9 cellular contexts compared by ENCODE assay signal in the genomic region with DNA sequence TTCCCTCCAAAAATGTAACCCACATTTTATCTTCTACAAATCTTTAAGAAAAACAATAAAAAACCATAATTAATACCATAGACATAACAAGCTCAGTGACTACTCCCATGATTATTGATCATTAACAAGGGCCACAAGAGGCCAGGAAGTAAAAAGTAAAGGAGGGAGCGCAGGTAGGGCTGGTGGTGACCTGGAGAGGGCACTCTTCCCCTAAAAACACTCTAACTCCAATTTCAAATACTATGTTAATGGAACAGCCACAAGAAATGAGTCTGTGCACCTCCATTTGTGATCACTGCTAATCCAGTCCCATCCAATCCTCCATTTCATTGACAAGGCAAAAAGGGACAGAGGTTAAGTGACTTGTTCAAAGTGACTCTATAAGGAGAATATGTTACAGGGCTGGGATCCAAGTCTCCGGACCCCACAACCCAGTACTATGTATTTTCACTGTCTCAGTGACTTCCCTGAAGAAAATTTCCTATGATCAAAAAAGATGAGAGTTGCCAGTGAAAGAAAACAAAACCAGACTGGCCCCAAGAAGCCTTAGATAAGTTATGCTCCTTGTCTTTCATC. TPM values are rescaled to one million over a fixed set of nuclear protein-coding genes. Genes with fewer than 3 reads are reported as not detected.
DNase-seq lines count a peak whose midpoint lies in the region; ATAC-seq, FAIRE-seq and TF ChIP-seq lines count a peak whose summit lies in the region.
"Had no signal": no experiment of that assay in that cellular context is flagged by ENCODE, and none has a peak within 500 bp of the region (broad histone marks: within the 10 kb centered on the region; RNA-seq: fewer than 3 reads in every experiment).

No MANE protein-coding gene starts in this region.

- H2AK5ac ChIP-seq in H1 (ENCODE audit: low read depth, low read length): no peak overlapping the region

- no peak overlapping the region for H3K56ac ChIP-seq in H1 (replicated peaks; ENCODE audit: insufficient read length, low read depth, low read length)

- H3K23me2 ChIP-seq in H1 (ENCODE audit: low read depth, low read length): no peaks in the 10 kb centered on the region

- POLR2A ChIA-PET in H1 (lab: Charles Lee; ENCODE audit: partially characterized antibody): interaction anchor here (0.9 kb wide), 1 partner anchor 118 kb away, joined by 3 read pairs; a partner anchor contains a TSS

- H2BK20ac ChIP-seq in H1 (ENCODE audit: low read length): no peak overlapping the region

- H2BK12ac ChIP-seq in H1 (ENCODE audit: low read depth, low read length): no peak overlapping the region

- H3K4me1 Mint-ChIP-seq in activated CD8-positive, alpha-beta memory T cell treated with anti-CD3 and anti-CD28 coated beads, Interleukin-2, amount 10 ng/mL, durations not matched to agents 7 days and 5 days: peaks cover 5% of the 10 kb centered on the region

- H3K27ac Mint-ChIP-seq in activated CD8-positive, alpha-beta memory T cell treated with anti-CD3 and anti-CD28 coated beads, Interleukin-2, amount 10 ng/mL, durations not matched to agents 7 days and 5 days: no peak overlapping the region
- H3K27ac Mint-ChIP-seq: activated naive CD4-positive, alpha-beta T cell treated with anti-CD3 and anti-CD28 coated beads, Interleukin-2, amount 50 U/mL, for 24 hours had no signal

- no peak overlapping the region for H2AFZ ChIP-seq in H1 (ENCODE audit: low read length)
- H2AFZ ChIP-seq in parathyroid adenoma: no peak overlapping the region

- in situ Hi-C loops in SK-MEL-5 (cut with HindIII; ENCODE audit: low pct_unique_long_range_greater_than_20kb, low sequenced_read_pairs): no loop called here

- H3K4me1 ChIP-seq in H1 (replicated peaks in 1 of 4; ENCODE audit: control insufficient read depth in 3 of 4, insufficient read depth in 4 of 4, low read length in 3 of 4) (no peaks in the 10 kb centered on the region), parathyroid adenoma (no peaks in the 10 kb centered on the region)

- DNase-seq in activated CD8-positive, alpha-beta memory T cell treated with anti-CD3 and anti-CD28 coated beads, Interleukin-2, amount 10 ng/mL, durations not matched to agents 7 days and 5 days: peak; percentile 52
- DNase-seq in activated CD8-positive, alpha-beta memory T cell treated with anti-CD3 and anti-CD28 coated beads for 24 hours: no peak
- DNase-seq in SK-MEL-5 (ENCODE audit: low read depth, low spot score) (peak; percentile 37), H1 (ENCODE audit: low read depth in 1 of 2, low spot score in 2 of 2) (no peak), foreskin melanocyte (no peak)

- no peaks in the 10 kb centered on the region for H3K36me3 ChIP-seq in H1 (ENCODE audit: control insufficient read depth in 2 of 4, insufficient read depth in 4 of 4, low read length in 3 of 4)
- peaks cover 4% of the 10 kb centered on the region for H3K36me3 ChIP-seq in parathyroid adenoma (ENCODE audit: control insufficient read depth, insufficient read depth, low read length)

- H4K91ac ChIP-seq in H1 (replicated peaks; ENCODE audit: insufficient read length, low read length): no peak overlapping the region

- CTCF ChIA-PET in activated CD8-positive, alpha-beta memory T cell treated with anti-CD3 and anti-CD28 coated beads, Interleukin-2, amount 10 ng/mL, durations not matched to agents 7 days and 5 days (lab: Charles Lee): interaction anchor here (0.7 to 1.7 kb wide), 3 partner anchors 91 to 160 kb away, joined by 3 read pairs; a partner anchor contains a TSS
- CTCF ChIA-PET in H1 (lab: Charles Lee; ENCODE audit: partially characterized antibody): interaction anchor here (0.6 to 1.6 kb wide), 16 partner anchors 16 to 792 kb away, joined by 3 to 4 read pairs (median 3); a partner anchor contains a TSS

- H2BK15ac ChIP-seq in H1 (ENCODE audit: low read length): no peak overlapping the region

- H3K79me2 ChIP-seq in H1 (ENCODE audit: control insufficient read depth in 1 of 2, insufficient read depth in 2 of 2, low read length in 2 of 2): no peaks in the 10 kb centered on the region
- no peaks in the 10 kb centered on the region for H3K79me2 ChIP-seq in parathyroid adenoma

- no peak overlapping the region for H3K18ac ChIP-seq in H1 (ENCODE audit: extremely low read depth, low read length)

- H3K36me3 Mint-ChIP-seq in activated CD8-positive, alpha-beta memory T cell treated with anti-CD3 and anti-CD28 coated beads, Interleukin-2, amount 10 ng/mL, durations not matched to agents 7 days and 5 days: peaks cover 23% of the 10 kb centered on the region

- H3K23ac ChIP-seq in H1 (ENCODE audit: insufficient read length): no peak overlapping the region

- H3K27me3 ChIP-seq in H1 (replicated peaks in 1 of 4; ENCODE audit: control insufficient read depth in 3 of 4, extremely low read depth in 1 of 4, insufficient read depth in 3 of 4, low read length in 3 of 4) (no peaks in the 10 kb centered on the region), parathyroid adenoma (ENCODE audit: control insufficient read depth, insufficient read depth, low read length) (no peaks in the 10 kb centered on the region)

- TF ChIP-seq POLR2A in H1 (IDR thresholded peaks at IDR 0.05; ENCODE audit: control extremely low read depth in 1 of 2, low read depth in 2 of 2, low read length in 2 of 2): no peak

- H3K9me3 ChIP-seq in H1 (ENCODE audit: insufficient read depth in 2 of 2, low read depth in 1 of 2, low read length in 1 of 2) (no peaks in the 10 kb centered on the region), parathyroid adenoma (ENCODE audit: control insufficient read depth, low read length) (no peaks in the 10 kb centered on the region)

- no peak overlapping the region for H3K4ac ChIP-seq in H1 (replicated peaks; ENCODE audit: insufficient read length, low read depth, low read length)

- no peak overlapping the region for H4K5ac ChIP-seq in H1 (ENCODE audit: insufficient read length, low read depth, low read length)

- peak; percentile 84 to 88 for TF ChIP-seq RAD21 in H1 (IDR thresholded peaks at IDR 0.05 in 1 of 2, conservative IDR thresholded peaks at IDR 0.05 in 1 of 2; ENCODE audit: low read depth in 2 of 2, low read length in 2 of 2)

- H3K4me2 ChIP-seq in H1 (ENCODE audit: insufficient read depth in 1 of 2, low read depth in 2 of 2, low read length in 2 of 2) (no peak overlapping the region), parathyroid adenoma (ENCODE audit: low read length) (no peak overlapping the region)

- no peaks in the 10 kb centered on the region for H3K79me1 ChIP-seq in H1 (ENCODE audit: low read depth, low read length)

- H4K8ac ChIP-seq in H1 (ENCODE audit: extremely low read depth, insufficient read depth, low read length): no peak overlapping the region

- H4K20me1 ChIP-seq in H1 (replicated peaks in 1 of 2; ENCODE audit: control insufficient read depth in 1 of 2, insufficient read depth in 2 of 2, low read length in 2 of 2): no peaks in the 10 kb centered on the region

- H3K14ac ChIP-seq in H1 (ENCODE audit: insufficient read length): no peak overlapping the region

- ATAC-seq in activated CD8-positive, alpha-beta memory T cell treated with anti-CD3 and anti-CD28 coated beads, Interleukin-2, amount 10 ng/mL, durations not matched to agents 7 days and 5 days: peak; percentile 67
- ATAC-seq in HG03432 (IDR thresholded peaks at IDR 0.05; ENCODE audit: unreplicated experiment): peak; percentile 66
- no peak for ATAC-seq in GM18861 (IDR thresholded peaks at IDR 0.05; ENCODE audit: unreplicated experiment)

- H2BK120ac ChIP-seq in H1 (replicated peaks; ENCODE audit: low read depth, low read length): no peak overlapping the region

- FAIRE-seq in H1 (lab: Jason Lieb, UNC): peak; percentile 90

- TF ChIP-seq EP300 in H1 (IDR thresholded peaks at IDR 0.05; ENCODE audit: borderline replicate concordance in 1 of 2, low read depth in 2 of 2, low read length in 2 of 2): no peak

- H2BK5ac ChIP-seq in H1 (ENCODE audit: low read depth, low read length): no peak overlapping the region

- H3K4me3 Mint-ChIP-seq in activated CD8-positive, alpha-beta memory T cell treated with anti-CD3 and anti-CD28 coated beads, Interleukin-2, amount 10 ng/mL, durations not matched to agents 7 days and 5 days: no peak overlapping the region
- H3K4me3 Mint-ChIP-seq: activated naive CD4-positive, alpha-beta T cell treated with anti-CD3 and anti-CD28 coated beads, Interleukin-2, amount 50 U/mL, for 24 hours had no signal

- H3K27me3 Mint-ChIP-seq in activated CD8-positive, alpha-beta memory T cell treated with anti-CD3 and anti-CD28 coated beads, Interleukin-2, amount 10 ng/mL, durations not matched to agents 7 days and 5 days: no peaks in the 10 kb centered on the region
- H3K27me3 Mint-ChIP-seq: activated naive CD4-positive, alpha-beta T cell treated with anti-CD3 and anti-CD28 coated beads, Interleukin-2, amount 50 U/mL, for 24 hours had no signal

- TF ChIP-seq CTCF in H1 (IDR thresholded peaks at IDR 0.05; ENCODE audit: control extremely low read depth in 1 of 3, insufficient read depth in 1 of 3, low read depth in 1 of 3, low read length in 3 of 3): peak; percentile 67 to 79 (median 70)
- TF ChIP-seq CTCF in parathyroid adenoma (IDR thresholded peaks at IDR 0.05): peak; percentile 23

- no peaks in the 10 kb centered on the region for H3K9me3 Mint-ChIP-seq in activated CD8-positive, alpha-beta memory T cell treated with anti-CD3 and anti-CD28 coated beads, Interleukin-2, amount 10 ng/mL, durations not matched to agents 7 days and 5 days (ENCODE audit: low read depth)
- H3K9me3 Mint-ChIP-seq: activated naive CD4-positive, alpha-beta T cell treated with anti-CD3 and anti-CD28 coated beads, Interleukin-2, amount 50 U/mL, for 24 hours had no signal

- H3K4me3 ChIP-seq in H1 (ENCODE audit: extremely low read depth in 1 of 4, insufficient read depth in 2 of 4, low read depth in 3 of 4, low read length in 4 of 4) (no peak overlapping the region), parathyroid adenoma (ENCODE audit: low read depth, low read length) (no peak overlapping the region)

- no peak overlapping the region for H3K9ac ChIP-seq in H1 (replicated peaks in 1 of 4; ENCODE audit: extremely low read depth in 1 of 4, low read depth in 3 of 4, low read length in 3 of 4)
- no peak overlapping the region for H3K9ac ChIP-seq in parathyroid adenoma

- no peak overlapping the region for H3K27ac ChIP-seq in H1 (ENCODE audit: low read depth, low read length)
- H3K27ac ChIP-seq in parathyroid adenoma: no peak overlapping the region

- 65% methylated on average over 2 of the region's 2 CpGs; no CpG with 5 or more reads in 1 of the 2 experiments for WGBS in H1 (ENCODE audit: extremely low coverage in 1 of 2, insufficient coverage in 1 of 2, insufficient read length in 1 of 2, insufficient replicate concordance in 2 of 2, low coverage in 1 of 2, low lambda C conversion rate in 2 of 2, missing lambda C conversion rate in 1 of 2), 2 experiments

RNA-seq across cellular contexts. Expression of a gene that starts 41.2 kb away (rescaled TPM):
- total RNA-seq in activated CD8-positive, alpha-beta memory T cell treated with anti-CD3 and anti-CD28 coated beads, Interleukin-2, amount 10 ng/mL, durations not matched to agents 7 days and 5 days: 10 to 100 TPM; 40.1 to 40.4 TPM
- total RNA-seq in SK-MEL-5 (2014; rRNA removed; shearing (Covaris generic)): 45.4 and 55.3 TPM in 2 replicates
- polyA plus RNA-seq in SK-MEL-5 (2015; cell fraction: cytosol; rRNA removed): 48.5 and 58.0 TPM in 2 replicates
- polyA plus RNA-seq in SK-MEL-5 (2015; cell fraction: nucleus; rRNA removed): 48.9 and 49.0 TPM in 2 replicates
- total RNA-seq in H1 (2021; fragmentation: NEBNext Ultra II Directional; extraction: Animal tissue kit (Norgen Biotek cat#: 25700)): 68.1 and 69.6 TPM in 2 replicates
- polyA plus RNA-seq in H1 (2011; rRNA removed): 43.0 and 47.8 TPM in 2 replicates
- polyA plus RNA-seq in H1 (2011; cell fraction: cytosol; rRNA removed): 70.3 TPM
- 32.8 TPM for polyA plus RNA-seq in H1 (2011; cell fraction: nucleus; rRNA removed)
- polyA plus RNA-seq in H1 (2012, experiment 1 of 2): 77.4 to 91.3 TPM (median 77.8 TPM) in 4 replicates
- polyA plus RNA-seq in H1 (2012, experiment 2 of 2): 20.5 TPM
- 95.7 TPM for polyA plus RNA-seq in H1 (2013, experiment 1 of 2)
- 94.4 TPM for polyA plus RNA-seq in H1 (2013, experiment 2 of 2)
- 7.4 and 9.2 TPM in 2 replicates for polyA minus RNA-seq in H1 (2011; rRNA and poly(A)+ RNA removed)
- 27.7 TPM for polyA minus RNA-seq in H1 (2011; cell fraction: cytosol; rRNA and poly(A)+ RNA removed)
- 17.3 TPM for polyA minus RNA-seq in H1 (2011; cell fraction: nucleus; rRNA and poly(A)+ RNA removed)

Comparison
In these comparisons a context has a peak if more than half of its experiments do, and no peak if none do; other contexts are left out.
1. DNase-seq: peak in activated CD8-positive, alpha-beta memory T cell treated with anti-CD3 and anti-CD28 coated beads, Interleukin-2, amount 10 ng/mL, durations not matched to agents 7 days and 5 days (single experiment) and SK-MEL-5 (single experiment); none in activated CD8-positive, alpha-beta memory T cell treated with anti-CD3 and anti-CD28 coated beads for 24 hours (single experiment), H1 (0 of 2) and foreskin melanocyte (single experiment).